Comparison of ENCODE assay signal across 1 cellular context in the genomic region with DNA sequence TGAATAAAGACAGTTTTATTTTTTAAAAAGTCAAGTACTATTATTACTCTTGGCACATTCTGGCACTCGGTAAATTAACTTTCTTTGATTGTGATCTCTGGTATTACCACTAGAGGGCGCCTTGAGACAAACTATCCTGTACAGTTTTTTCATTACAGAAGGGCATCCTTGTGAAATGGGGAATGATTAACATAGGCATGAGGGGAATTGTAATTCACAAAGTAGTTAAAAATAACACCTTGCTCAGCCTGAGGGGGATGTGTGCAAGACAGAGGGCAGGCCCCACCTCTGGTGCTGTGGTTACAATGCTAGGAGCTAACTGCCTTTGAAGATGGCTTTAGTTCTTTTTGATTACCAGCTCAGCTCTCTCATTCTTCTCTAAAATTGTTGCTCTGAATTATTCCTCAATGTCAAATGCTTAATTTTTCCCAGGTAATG.
TF ChIP-seq lines count a peak whose summit lies in the region.

No MANE protein-coding gene starts in this region.

TF ChIP-seq in H1, 55 proteins besides CTCF, POLR2A, EP300 and RAD21:
- no peak for TF ChIP-seq YY1 (IDR thresholded peaks at IDR 0.05; ENCODE audit: low read depth, low read length)
- TF ChIP-seq, protein P1, sequence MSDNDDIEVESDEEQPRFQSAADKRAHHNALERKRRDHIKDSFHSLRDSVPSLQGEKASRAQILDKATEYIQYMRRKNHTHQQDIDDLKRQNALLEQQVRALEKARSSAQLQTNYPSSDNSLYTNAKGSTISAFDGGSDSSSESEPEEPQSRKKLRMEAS (IDR thresholded peaks at IDR 0.05) = peak; percentile 32; the same call in 1 of the 2 replicates
- TF ChIP-seq SIX5 (IDR thresholded peaks at IDR 0.05; ENCODE audit: low read depth, low read length) = no peak
- no peak for TF ChIP-seq CHD2 (IDR thresholded peaks at IDR 0.05; ENCODE audit: low read length)
- TF ChIP-seq TAF1 (IDR thresholded peaks at IDR 0.05; ENCODE audit: low read depth, low read length) = no peak
- no peak for TF ChIP-seq KDM1A (IDR thresholded peaks at IDR 0.05; ENCODE audit: borderline replicate concordance, low read length)
- peak; percentile 42; the same call in 1 of the 2 replicates for TF ChIP-seq SP1 (IDR thresholded peaks at IDR 0.05; ENCODE audit: low read depth, low read length)
- TF ChIP-seq ZNF274 (IDR thresholded peaks at IDR 0.05; ENCODE audit: borderline replicate concordance, extremely low read depth, low read length) = no peak
- no peak for TF ChIP-seq MAFK (IDR thresholded peaks at IDR 0.05; ENCODE audit: low read depth, low read length)
- TF ChIP-seq, protein P2, sequence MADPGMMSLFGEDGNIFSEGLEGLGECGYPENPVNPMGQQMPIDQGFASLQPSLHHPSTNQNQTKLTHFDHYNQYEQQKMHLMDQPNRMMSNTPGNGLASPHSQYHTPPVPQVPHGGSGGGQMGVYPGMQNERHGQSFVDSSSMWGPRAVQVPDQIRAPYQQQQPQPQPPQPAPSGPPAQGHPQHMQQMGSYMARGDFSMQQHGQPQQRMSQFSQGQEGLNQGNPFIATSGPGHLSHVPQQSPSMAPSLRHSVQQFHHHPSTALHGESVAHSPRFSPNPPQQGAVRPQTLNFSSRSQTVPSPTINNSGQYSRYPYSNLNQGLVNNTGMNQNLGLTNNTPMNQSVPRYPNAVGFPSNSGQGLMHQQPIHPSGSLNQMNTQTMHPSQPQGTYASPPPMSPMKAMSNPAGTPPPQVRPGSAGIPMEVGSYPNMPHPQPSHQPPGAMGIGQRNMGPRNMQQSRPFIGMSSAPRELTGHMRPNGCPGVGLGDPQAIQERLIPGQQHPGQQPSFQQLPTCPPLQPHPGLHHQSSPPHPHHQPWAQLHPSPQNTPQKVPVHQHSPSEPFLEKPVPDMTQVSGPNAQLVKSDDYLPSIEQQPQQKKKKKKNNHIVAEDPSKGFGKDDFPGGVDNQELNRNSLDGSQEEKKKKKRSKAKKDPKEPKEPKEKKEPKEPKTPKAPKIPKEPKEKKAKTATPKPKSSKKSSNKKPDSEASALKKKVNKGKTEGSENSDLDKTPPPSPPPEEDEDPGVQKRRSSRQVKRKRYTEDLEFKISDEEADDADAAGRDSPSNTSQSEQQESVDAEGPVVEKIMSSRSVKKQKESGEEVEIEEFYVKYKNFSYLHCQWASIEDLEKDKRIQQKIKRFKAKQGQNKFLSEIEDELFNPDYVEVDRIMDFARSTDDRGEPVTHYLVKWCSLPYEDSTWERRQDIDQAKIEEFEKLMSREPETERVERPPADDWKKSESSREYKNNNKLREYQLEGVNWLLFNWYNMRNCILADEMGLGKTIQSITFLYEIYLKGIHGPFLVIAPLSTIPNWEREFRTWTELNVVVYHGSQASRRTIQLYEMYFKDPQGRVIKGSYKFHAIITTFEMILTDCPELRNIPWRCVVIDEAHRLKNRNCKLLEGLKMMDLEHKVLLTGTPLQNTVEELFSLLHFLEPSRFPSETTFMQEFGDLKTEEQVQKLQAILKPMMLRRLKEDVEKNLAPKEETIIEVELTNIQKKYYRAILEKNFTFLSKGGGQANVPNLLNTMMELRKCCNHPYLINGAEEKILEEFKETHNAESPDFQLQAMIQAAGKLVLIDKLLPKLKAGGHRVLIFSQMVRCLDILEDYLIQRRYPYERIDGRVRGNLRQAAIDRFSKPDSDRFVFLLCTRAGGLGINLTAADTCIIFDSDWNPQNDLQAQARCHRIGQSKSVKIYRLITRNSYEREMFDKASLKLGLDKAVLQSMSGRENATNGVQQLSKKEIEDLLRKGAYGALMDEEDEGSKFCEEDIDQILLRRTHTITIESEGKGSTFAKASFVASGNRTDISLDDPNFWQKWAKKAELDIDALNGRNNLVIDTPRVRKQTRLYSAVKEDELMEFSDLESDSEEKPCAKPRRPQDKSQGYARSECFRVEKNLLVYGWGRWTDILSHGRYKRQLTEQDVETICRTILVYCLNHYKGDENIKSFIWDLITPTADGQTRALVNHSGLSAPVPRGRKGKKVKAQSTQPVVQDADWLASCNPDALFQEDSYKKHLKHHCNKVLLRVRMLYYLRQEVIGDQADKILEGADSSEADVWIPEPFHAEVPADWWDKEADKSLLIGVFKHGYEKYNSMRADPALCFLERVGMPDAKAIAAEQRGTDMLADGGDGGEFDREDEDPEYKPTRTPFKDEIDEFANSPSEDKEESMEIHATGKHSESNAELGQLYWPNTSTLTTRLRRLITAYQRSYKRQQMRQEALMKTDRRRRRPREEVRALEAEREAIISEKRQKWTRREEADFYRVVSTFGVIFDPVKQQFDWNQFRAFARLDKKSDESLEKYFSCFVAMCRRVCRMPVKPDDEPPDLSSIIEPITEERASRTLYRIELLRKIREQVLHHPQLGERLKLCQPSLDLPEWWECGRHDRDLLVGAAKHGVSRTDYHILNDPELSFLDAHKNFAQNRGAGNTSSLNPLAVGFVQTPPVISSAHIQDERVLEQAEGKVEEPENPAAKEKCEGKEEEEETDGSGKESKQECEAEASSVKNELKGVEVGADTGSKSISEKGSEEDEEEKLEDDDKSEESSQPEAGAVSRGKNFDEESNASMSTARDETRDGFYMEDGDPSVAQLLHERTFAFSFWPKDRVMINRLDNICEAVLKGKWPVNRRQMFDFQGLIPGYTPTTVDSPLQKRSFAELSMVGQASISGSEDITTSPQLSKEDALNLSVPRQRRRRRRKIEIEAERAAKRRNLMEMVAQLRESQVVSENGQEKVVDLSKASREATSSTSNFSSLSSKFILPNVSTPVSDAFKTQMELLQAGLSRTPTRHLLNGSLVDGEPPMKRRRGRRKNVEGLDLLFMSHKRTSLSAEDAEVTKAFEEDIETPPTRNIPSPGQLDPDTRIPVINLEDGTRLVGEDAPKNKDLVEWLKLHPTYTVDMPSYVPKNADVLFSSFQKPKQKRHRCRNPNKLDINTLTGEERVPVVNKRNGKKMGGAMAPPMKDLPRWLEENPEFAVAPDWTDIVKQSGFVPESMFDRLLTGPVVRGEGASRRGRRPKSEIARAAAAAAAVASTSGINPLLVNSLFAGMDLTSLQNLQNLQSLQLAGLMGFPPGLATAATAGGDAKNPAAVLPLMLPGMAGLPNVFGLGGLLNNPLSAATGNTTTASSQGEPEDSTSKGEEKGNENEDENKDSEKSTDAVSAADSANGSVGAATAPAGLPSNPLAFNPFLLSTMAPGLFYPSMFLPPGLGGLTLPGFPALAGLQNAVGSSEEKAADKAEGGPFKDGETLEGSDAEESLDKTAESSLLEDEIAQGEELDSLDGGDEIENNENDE (IDR thresholded peaks at IDR 0.05; ENCODE audit: insufficient replicate concordance, low read length) = peak; percentile 81
- TF ChIP-seq JUND (IDR thresholded peaks at IDR 0.05; ENCODE audit: low read length) = no peak
- TF ChIP-seq BACH1 (IDR thresholded peaks at IDR 0.05; ENCODE audit: low read length) = no peak
- TF ChIP-seq BCL11A (IDR thresholded peaks at IDR 0.05; ENCODE audit: low read depth in 2 of 2, low read length in 2 of 2) = no peak
- TF ChIP-seq, protein P3, sequence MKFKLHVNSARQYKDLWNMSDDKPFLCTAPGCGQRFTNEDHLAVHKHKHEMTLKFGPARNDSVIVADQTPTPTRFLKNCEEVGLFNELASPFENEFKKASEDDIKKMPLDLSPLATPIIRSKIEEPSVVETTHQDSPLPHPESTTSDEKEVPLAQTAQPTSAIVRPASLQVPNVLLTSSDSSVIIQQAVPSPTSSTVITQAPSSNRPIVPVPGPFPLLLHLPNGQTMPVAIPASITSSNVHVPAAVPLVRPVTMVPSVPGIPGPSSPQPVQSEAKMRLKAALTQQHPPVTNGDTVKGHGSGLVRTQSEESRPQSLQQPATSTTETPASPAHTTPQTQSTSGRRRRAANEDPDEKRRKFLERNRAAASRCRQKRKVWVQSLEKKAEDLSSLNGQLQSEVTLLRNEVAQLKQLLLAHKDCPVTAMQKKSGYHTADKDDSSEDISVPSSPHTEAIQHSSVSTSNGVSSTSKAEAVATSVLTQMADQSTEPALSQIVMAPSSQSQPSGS (IDR thresholded peaks at IDR 0.05; ENCODE audit: low read length) = no peak
- no peak for TF ChIP-seq PHF8 (conservative IDR thresholded peaks at IDR 0.05; ENCODE audit: low read depth, low read length)
- TF ChIP-seq TBP (IDR thresholded peaks at IDR 0.05; ENCODE audit: low read depth, low read length) = peak; percentile 63
- TF ChIP-seq, protein P4, sequence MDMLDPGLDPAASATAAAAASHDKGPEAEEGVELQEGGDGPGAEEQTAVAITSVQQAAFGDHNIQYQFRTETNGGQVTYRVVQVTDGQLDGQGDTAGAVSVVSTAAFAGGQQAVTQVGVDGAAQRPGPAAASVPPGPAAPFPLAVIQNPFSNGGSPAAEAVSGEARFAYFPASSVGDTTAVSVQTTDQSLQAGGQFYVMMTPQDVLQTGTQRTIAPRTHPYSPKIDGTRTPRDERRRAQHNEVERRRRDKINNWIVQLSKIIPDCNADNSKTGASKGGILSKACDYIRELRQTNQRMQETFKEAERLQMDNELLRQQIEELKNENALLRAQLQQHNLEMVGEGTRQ (IDR thresholded peaks at IDR 0.05; ENCODE audit: low read length) = no peak
- TF ChIP-seq, protein P5, sequence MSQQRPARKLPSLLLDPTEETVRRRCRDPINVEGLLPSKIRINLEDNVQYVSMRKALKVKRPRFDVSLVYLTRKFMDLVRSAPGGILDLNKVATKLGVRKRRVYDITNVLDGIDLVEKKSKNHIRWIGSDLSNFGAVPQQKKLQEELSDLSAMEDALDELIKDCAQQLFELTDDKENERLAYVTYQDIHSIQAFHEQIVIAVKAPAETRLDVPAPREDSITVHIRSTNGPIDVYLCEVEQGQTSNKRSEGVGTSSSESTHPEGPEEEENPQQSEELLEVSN (IDR thresholded peaks at IDR 0.05) = no peak
- no peak for TF ChIP-seq POLR2AphosphoS5 (IDR thresholded peaks at IDR 0.05; ENCODE audit: low read depth, low read length)
- no peak for TF ChIP-seq CHD1 (IDR thresholded peaks at IDR 0.05; ENCODE audit: low read depth, low read length)
- TF ChIP-seq NRF1 (IDR thresholded peaks at IDR 0.05; ENCODE audit: low read depth, low read length) = no peak
- TF ChIP-seq, protein P6, sequence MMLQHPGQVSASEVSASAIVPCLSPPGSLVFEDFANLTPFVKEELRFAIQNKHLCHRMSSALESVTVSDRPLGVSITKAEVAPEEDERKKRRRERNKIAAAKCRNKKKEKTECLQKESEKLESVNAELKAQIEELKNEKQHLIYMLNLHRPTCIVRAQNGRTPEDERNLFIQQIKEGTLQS (IDR thresholded peaks at IDR 0.05; ENCODE audit: insufficient read depth, low read depth, low read length) = no peak
- TF ChIP-seq ASH2L (IDR thresholded peaks at IDR 0.05; ENCODE audit: low read length) = peak; percentile 55
- no peak for TF ChIP-seq SP4 (IDR thresholded peaks at IDR 0.05; ENCODE audit: low read length)
- TF ChIP-seq KDM5A (IDR thresholded peaks at IDR 0.05; ENCODE audit: low read length) = no peak
- peak; percentile 62 for TF ChIP-seq CEBPB (IDR thresholded peaks at IDR 0.05; ENCODE audit: low read depth, low read length)
